1 cellular context compared by ENCODE assay signal in the genomic region with DNA sequence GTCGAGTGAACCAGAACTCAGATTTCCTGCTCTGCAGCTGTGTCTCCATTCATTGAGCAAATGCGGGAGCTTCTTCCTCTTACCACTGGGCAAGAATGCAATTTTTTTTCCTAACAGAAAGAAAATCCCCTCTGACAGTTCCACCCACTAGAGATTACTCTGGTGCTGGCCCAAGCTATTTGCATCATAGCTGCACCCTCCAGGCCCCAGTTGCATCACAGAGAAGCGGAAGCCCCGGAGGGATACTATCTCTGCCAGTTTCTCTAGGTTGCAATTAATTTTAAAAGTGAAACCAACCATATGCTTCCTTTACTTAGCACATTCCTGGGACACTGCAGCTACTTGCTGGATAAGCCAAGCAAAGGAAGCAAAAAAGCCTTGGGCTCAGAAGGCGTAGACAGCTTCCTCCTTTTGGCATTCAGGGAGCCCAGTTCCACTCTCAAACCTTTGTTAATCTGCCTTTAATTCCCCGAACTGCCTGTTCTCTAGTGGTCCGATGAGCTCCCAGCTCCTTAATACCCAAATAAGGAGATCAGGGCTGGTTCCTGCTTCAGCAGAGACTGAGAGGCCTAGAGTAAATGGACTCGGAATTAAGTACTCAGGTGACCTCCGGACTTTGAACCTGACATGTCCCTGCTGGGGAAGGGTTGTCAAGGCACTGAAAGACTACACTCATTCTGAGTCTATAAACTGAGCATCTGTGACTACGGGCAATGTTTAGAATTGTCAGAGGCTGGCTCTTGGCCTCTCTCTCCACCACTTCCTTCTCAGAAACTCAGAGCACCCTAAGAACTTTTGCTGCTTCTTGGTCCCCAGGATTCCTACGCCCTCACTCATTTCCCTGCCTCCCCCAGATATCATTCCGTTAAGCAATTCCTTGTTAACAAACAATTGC.
A peak's percentile ranks its signal among the peaks of the same experiment; 100 is the strongest.
TF ChIP-seq lines count a peak whose summit lies in the region.

No MANE protein-coding gene starts in this region.

TF ChIP-seq in H1, 55 proteins besides CTCF, POLR2A, EP300 and RAD21 (continued from another document):
- TF ChIP-seq, protein P1, sequence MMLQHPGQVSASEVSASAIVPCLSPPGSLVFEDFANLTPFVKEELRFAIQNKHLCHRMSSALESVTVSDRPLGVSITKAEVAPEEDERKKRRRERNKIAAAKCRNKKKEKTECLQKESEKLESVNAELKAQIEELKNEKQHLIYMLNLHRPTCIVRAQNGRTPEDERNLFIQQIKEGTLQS (IDR thresholded peaks at IDR 0.05; ENCODE audit: insufficient read depth, low read depth, low read length): 0 out of 2 replicates have a peak, but pooled peaks have one; percentile 23
